In the genomic region with DNA sequence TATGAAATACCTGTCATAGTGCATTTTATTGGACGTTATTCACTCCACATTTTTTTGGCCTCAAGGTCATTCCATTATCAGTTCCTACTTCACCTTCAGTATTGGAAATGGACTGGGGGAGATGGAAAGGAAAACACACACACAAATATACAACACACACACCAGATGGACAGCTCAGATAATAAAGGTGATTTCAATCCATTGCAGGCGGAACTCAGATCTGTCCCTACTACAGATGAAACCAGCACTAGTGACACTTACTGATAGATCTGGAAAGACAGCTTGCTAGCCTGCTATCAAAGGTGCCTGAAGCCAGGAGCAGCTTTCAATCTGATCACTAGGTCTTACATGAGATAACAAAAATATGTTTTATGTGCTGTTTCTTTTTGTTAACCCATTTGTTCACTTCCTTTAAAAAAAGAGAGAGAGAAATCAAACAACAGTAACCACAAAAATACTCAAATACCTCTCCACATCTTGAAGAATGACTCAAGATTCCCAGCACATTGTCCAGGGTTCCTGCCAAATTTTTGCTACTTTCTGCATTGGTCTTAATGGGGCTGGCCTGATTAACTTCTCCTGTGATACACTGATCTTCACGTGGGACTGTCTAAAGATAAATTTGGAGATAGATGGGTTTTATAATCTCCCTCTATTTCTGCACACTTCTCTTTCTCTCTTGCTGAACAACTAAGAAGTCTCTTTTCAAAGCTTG, we compare ENCODE assay signal across 17 cellular contexts.
A peak's percentile ranks its signal among the peaks of the same experiment; 100 is the strongest.
DNase-seq lines count a peak whose midpoint lies in the region; ATAC-seq, FAIRE-seq and TF ChIP-seq lines count a peak whose summit lies in the region.
"Had no signal": no experiment of that assay in that cellular context is flagged by ENCODE, and none has a peak within 500 bp of the region (broad histone marks: within the 10 kb centered on the region; RNA-seq: fewer than 3 reads in every experiment).

No MANE protein-coding gene starts in this region.

- H3K4me3 Mint-ChIP-seq in neural progenitor cell = no peak overlapping the region
- H3K4me3 Mint-ChIP-seq: CD4-positive, alpha-beta T cell; H9 had no signal

- H3K27me3 ChIP-seq in bronchial epithelial cell (ENCODE audit: control insufficient read depth, insufficient read depth, low read length) (no peaks in the 10 kb centered on the region), neural progenitor cell (no peaks in the 10 kb centered on the region)
- H3K27me3 ChIP-seq: BE2C, SJSA1 had no signal

- no peaks in the 10 kb centered on the region for H3K27me3 Mint-ChIP-seq in neural progenitor cell (ENCODE audit: insufficient read depth, low read depth)
- H3K27me3 Mint-ChIP-seq: CD4-positive, alpha-beta T cell had no signal

- FAIRE-seq in bronchial epithelial cell (lab: Jason Lieb, UNC) = no peak

- DNase-seq in HS-5 (ENCODE audit: low read depth) = peak; percentile 34
- peak; percentile 33 for DNase-seq in SK-N-DZ (ENCODE audit: low spot score)
- peak; percentile 18 for DNase-seq in bronchial epithelial cell (ENCODE audit: low read depth)
- no peak for DNase-seq in neural progenitor cell (ENCODE audit: low spot score)
- no peak for DNase-seq in left ventricle myocardium superior
- no peak for DNase-seq in NCI-H345 treated with DMSO at 0.1 percent for 48 hours (lab: John Stamatoyannopoulos, UW; ENCODE audit: unreplicated experiment)
- DNase-seq: BE2C; CD4-positive, alpha-beta T cell; EL; H9; MM.1S; NCI-H1105 treated with DMSO at 0.1 percent for 48 hours; NCI-H187 treated with DMSO at 0.1 percent for 48 hours; NCI-H446; NCI-H69 had no signal

- H3F3A ChIP-seq in neural progenitor cell (ENCODE audit: low read depth) = no peaks in the 10 kb centered on the region

- H4K20me1 ChIP-seq in neural progenitor cell (ENCODE audit: low read depth) = no peaks in the 10 kb centered on the region

- H3K4me2 ChIP-seq in neural progenitor cell = no peak overlapping the region

- H3K36me3 ChIP-seq in bronchial epithelial cell (ENCODE audit: control insufficient read depth, insufficient read depth, low read length) (no peaks in the 10 kb centered on the region), neural progenitor cell (no peaks in the 10 kb centered on the region)
- H3K36me3 ChIP-seq: BE2C, SJSA1 had no signal

- no peak overlapping the region for H3K27ac ChIP-seq in neural progenitor cell
- H3K27ac ChIP-seq: SJSA1 had no signal

- no peak overlapping the region for H3K27ac Mint-ChIP-seq in neural progenitor cell
- H3K27ac Mint-ChIP-seq: CD4-positive, alpha-beta T cell; H9 had no signal

- peak overlapping the region; percentile 46 for H2AFZ ChIP-seq in neural progenitor cell (replicated peaks)

- H3K9ac ChIP-seq in neural progenitor cell = no peak overlapping the region

- no peak overlapping the region for H3K4me3 ChIP-seq in bronchial epithelial cell (ENCODE audit: low read depth, low read length)
- H3K4me3 ChIP-seq in neural progenitor cell = no peak overlapping the region
- H3K4me3 ChIP-seq: SJSA1 had no signal

- no peaks in the 10 kb centered on the region for H3K9me3 Mint-ChIP-seq in neural progenitor cell
- H3K9me3 Mint-ChIP-seq: H9 had no signal

- no peaks in the 10 kb centered on the region for H3K9me3 ChIP-seq in neural progenitor cell (ENCODE audit: low read depth)
- H3K9me3 ChIP-seq: BE2C, SJSA1 had no signal

- no peak for ATAC-seq in HG03025 (IDR thresholded peaks at IDR 0.05; ENCODE audit: low FRiP score, unreplicated experiment)
- no peak for ATAC-seq in left ventricle myocardium superior

- intact Hi-C loops in left ventricle myocardium superior (cut with micrococcal nuclease) = no loop called here

- no peaks in the 10 kb centered on the region for H3K79me2 ChIP-seq in neural progenitor cell (ENCODE audit: low read depth)

- H3K36me3 Mint-ChIP-seq in neural progenitor cell = no peaks in the 10 kb centered on the region

- no peaks in the 10 kb centered on the region for H3K4me1 ChIP-seq in neural progenitor cell
- H3K4me1 ChIP-seq: BE2C, SJSA1 had no signal

- TF ChIP-seq CTCF in bronchial epithelial cell (IDR thresholded peaks at IDR 0.05; ENCODE audit: insufficient read depth, low read length, severe bottlenecking) (no peak), neural progenitor cell (IDR thresholded peaks at IDR 0.05) (no peak)

- no peaks in the 10 kb centered on the region for H3K4me1 Mint-ChIP-seq in neural progenitor cell

Comparison
In these comparisons a context has a peak if more than half of its experiments do, and no peak if none do; other contexts are left out.
1. DNase-seq: peak in HS-5 (single experiment), SK-N-DZ (single experiment) and bronchial epithelial cell (single experiment); none in neural progenitor cell (single experiment), left ventricle myocardium superior (single experiment) and NCI-H345 treated with DMSO at 0.1 percent for 48 hours (single experiment).